ENCODE assay signal across 28 cellular contexts in the genomic region with DNA sequence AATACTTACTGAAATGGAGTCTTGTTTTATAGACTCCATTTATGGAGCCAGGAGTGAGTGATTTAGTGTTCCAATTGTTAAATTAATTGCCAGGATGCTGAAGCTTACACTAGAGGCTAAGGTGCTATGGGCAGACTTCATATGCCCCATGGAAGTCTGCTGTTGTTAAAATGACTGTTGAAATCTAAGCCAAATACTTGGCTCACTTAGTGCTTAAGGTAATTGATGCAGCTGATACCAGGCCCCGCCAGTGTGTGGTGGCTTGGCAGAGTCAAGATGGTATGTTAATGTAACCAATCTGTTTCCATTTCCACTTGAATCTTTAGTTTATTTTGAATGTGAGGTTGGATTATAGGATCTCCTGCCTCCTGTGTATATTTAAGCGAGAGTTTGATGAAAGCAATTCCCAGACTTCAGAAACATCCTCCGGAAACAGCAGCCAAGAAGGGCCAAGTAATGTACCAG.
DNase-seq lines count a peak whose midpoint lies in the region; ATAC-seq and TF ChIP-seq lines count a peak whose summit lies in the region.
"Had no signal": no experiment of that assay in that cellular context is flagged by ENCODE, and none has a peak within 500 bp of the region (broad histone marks: within the 10 kb centered on the region; RNA-seq: fewer than 3 reads in every experiment).

No MANE protein-coding gene starts in this region.

- H2AK9ac ChIP-seq in IMR-90 (replicated peaks; ENCODE audit: low read depth, low read length, poor library complexity), result no peak overlapping the region

- in situ Hi-C loops in IMR-90 (cut with MboI; ENCODE audit: low sequenced_read_pairs), result no loop called here

- no peaks in the 10 kb centered on the region for H3K27me3 Mint-ChIP-seq in T-helper 17 cell
- no peaks in the 10 kb centered on the region for H3K27me3 Mint-ChIP-seq in stimulated activated naive B cell treated with anti-CD40 and anti-IgM and Interleukin-4, amounts not matched to agents 10 μg/mL and 1 μg/mL and 100 μg/mL, for 72 hours
- H3K27me3 Mint-ChIP-seq: natural killer cell treated with Interleukin-12 subunit alpha and Interleukin-12 subunit beta and Interleukin-15 and Interleukin-18, amount 100 ng/mL, for 72 hours; stimulated activated naive CD8-positive, alpha-beta T cell treated with anti-CD3 and anti-CD28 coated beads, Interleukin-15, Interleukin-2, amounts not matched to agents 100 ng/mL and 50 ng/mL, for 24 hours had no signal

- no peak overlapping the region for H2BK120ac ChIP-seq in IMR-90 (ENCODE audit: low read depth, low read length)

- no peaks in the 10 kb centered on the region for H4K20me1 ChIP-seq in IMR-90 (ENCODE audit: insufficient read depth, low read length)
- H4K20me1 ChIP-seq in hepatocyte (ENCODE audit: insufficient read depth, poor library complexity, severe bottlenecking), result no peaks in the 10 kb centered on the region

- H3K4me1 ChIP-seq in IMR-90 (ENCODE audit: control insufficient read depth, insufficient read depth, low read length) (peaks cover 3% of the 10 kb centered on the region), hepatocyte (ENCODE audit: insufficient read depth) (peaks cover 7% of the 10 kb centered on the region)
- H3K4me1 ChIP-seq: tibial artery had no signal

- peak; percentile 60 for ATAC-seq in IMR-90 (ENCODE audit: low read depth)
- ATAC-seq in T-helper 17 cell, result no peak
- no peak for ATAC-seq in stimulated activated naive B cell treated with anti-CD40 and anti-IgM and Interleukin-4, amounts not matched to agents 10 μg/mL and 1 μg/mL and 100 μg/mL, for 72 hours (replicated peaks)
- ATAC-seq: natural killer cell treated with Interleukin-12 subunit alpha and Interleukin-12 subunit beta and Interleukin-15 and Interleukin-18, amount 100 ng/mL, for 72 hours; right cardiac atrium had no signal

- H2BK20ac ChIP-seq in IMR-90 (ENCODE audit: low read depth, low read length), result no peak overlapping the region

- H3K27me3 ChIP-seq in IMR-90 (ENCODE audit: control insufficient read depth, insufficient read depth, low read length), result no peaks in the 10 kb centered on the region
- H3K27me3 ChIP-seq in hepatocyte, result no peaks in the 10 kb centered on the region
- H3K27me3 ChIP-seq: dorsolateral prefrontal cortex, ovary, tibial artery had no signal

- no peak overlapping the region for H3K4ac ChIP-seq in IMR-90 (ENCODE audit: low read depth, low read length)

- peaks cover 33% of the 10 kb centered on the region for H3K36me3 Mint-ChIP-seq in T-helper 17 cell (ENCODE audit: low read depth)
- H3K36me3 Mint-ChIP-seq in stimulated activated naive B cell treated with anti-CD40 and anti-IgM and Interleukin-4, amounts not matched to agents 10 μg/mL and 1 μg/mL and 100 μg/mL, for 72 hours, result peaks cover 49 to 74% of the 10 kb centered on the region in 2 donors

- intact Hi-C loops in IMR-90 (cut with micrococcal nuclease), result no loop called here

- H4K91ac ChIP-seq in IMR-90 (ENCODE audit: insufficient read depth, low read depth, low read length), result no peak overlapping the region

- H3K9me3 Mint-ChIP-seq in stimulated activated naive B cell treated with anti-CD40 and anti-IgM and Interleukin-4, amounts not matched to agents 10 μg/mL and 1 μg/mL and 100 μg/mL, for 72 hours, result no peaks in the 10 kb centered on the region
- H3K9me3 Mint-ChIP-seq: CD8-positive, alpha-beta memory T cell; H9; natural killer cell treated with Interleukin-12 subunit alpha and Interleukin-12 subunit beta and Interleukin-15 and Interleukin-18, amount 100 ng/mL, for 72 hours; stimulated activated naive CD8-positive, alpha-beta T cell treated with anti-CD3 and anti-CD28 coated beads, Interleukin-15, Interleukin-2, amounts not matched to agents 100 ng/mL and 50 ng/mL, for 24 hours had no signal

- POLR2A ChIA-PET in IMR-90 (lab: Charles Lee; ENCODE audit: unreplicated experiment), result no interaction called here

- WGBS in IMR-90 (ENCODE audit: extremely low coverage in 2 of 2, insufficient read length in 1 of 2), 2 experiments, result no CpG with 5 or more reads among the region's 3 CpGs
- WGBS in hepatocyte (ENCODE audit: low lambda C conversion rate, missing lambda C conversion rate), result 56% methylated on average over 3 of the region's 3 CpGs

- H4K5ac ChIP-seq in IMR-90 (ENCODE audit: low read depth, low read length), result no peak overlapping the region

- DNase-seq in IMR-90 (peak; percentile 34), T-helper 17 cell (no peak), hepatocyte (ENCODE audit: low spot score) (peak; percentile 23), nucleus accumbens (lab: John Stamatoyannopoulos, UW) (no peak), DMS153 treated with DMSO at 0.1 percent for 48 hours (lab: John Stamatoyannopoulos, UW; ENCODE audit: unreplicated experiment) (no peak), CD1c-positive myeloid dendritic cell (ENCODE audit: extremely low spot score) (no peak)
- DNase-seq in stimulated activated naive B cell treated with anti-CD40 and anti-IgM and Interleukin-4, amounts not matched to agents 10 μg/mL and 1 μg/mL and 100 μg/mL, for 72 hours, result no peak
- DNase-seq: activated CD4-positive, alpha-beta T cell treated with anti-CD3 and anti-CD28 coated beads for 4 hours; activated naive CD4-positive, alpha-beta T cell treated with anti-CD3 and anti-CD28 coated beads, Interleukin-2, amount 50 U/mL, for 16 hours; activated T-cell treated with anti-CD3 and anti-CD28 coated beads, Interleukin-2, amount 50 U/mL, for 48 hours; caudate nucleus; CD8-positive, alpha-beta memory T cell; DMS79; dorsolateral prefrontal cortex; H9; head of caudate nucleus; Kasumi-1; midbrain; NCI-H1048; NCI-H187 treated with DMSO at 0.1 percent for 48 hours; NCI-H774; ovary; right cardiac atrium; tibial artery had no signal

- no peak overlapping the region for H2BK5ac ChIP-seq in IMR-90 (ENCODE audit: low read depth, low read length, poor library complexity, severe bottlenecking)

- no peak overlapping the region for H3K56ac ChIP-seq in IMR-90 (ENCODE audit: extremely low read depth, insufficient read depth, low read length)

- no peak overlapping the region for H2AFZ ChIP-seq in IMR-90 (replicated peaks; ENCODE audit: low read length, poor library complexity)
- H2AFZ ChIP-seq in hepatocyte, result no peak overlapping the region

- H3K18ac ChIP-seq in IMR-90 (ENCODE audit: low read depth, low read length), result no peak overlapping the region

- TF ChIP-seq RAD21 in IMR-90 (IDR thresholded peaks at IDR 0.05; ENCODE audit: low read length), result no peak

- no peaks in the 10 kb centered on the region for H3K79me2 ChIP-seq in hepatocyte

- no peaks in the 10 kb centered on the region for H3K9me3 ChIP-seq in IMR-90 (ENCODE audit: control insufficient read depth, insufficient read depth, low read length)
- no peaks in the 10 kb centered on the region for H3K9me3 ChIP-seq in T-helper 17 cell (ENCODE audit: control insufficient read depth, low read length, poor library complexity, severe bottlenecking)
- H3K9me3 ChIP-seq in hepatocyte (ENCODE audit: low read depth), result no peaks in the 10 kb centered on the region
- H3K9me3 ChIP-seq: ovary, tibial artery had no signal

- H3K4me3 ChIP-seq in IMR-90 (ENCODE audit: insufficient read depth, low read depth, low read length), result no peak overlapping the region
- H3K4me3 ChIP-seq in hepatocyte, result no peak overlapping the region
- H3K4me3 ChIP-seq: dorsolateral prefrontal cortex, ovary, tibial artery had no signal

- H2BK15ac ChIP-seq in IMR-90 (ENCODE audit: low read depth, low read length), result no peak overlapping the region

- no peak overlapping the region for H3K23ac ChIP-seq in IMR-90 (ENCODE audit: low read depth, low read length)

- H3K27ac ChIP-seq in IMR-90 (ENCODE audit: insufficient read depth, low read length) (no peak overlapping the region), hepatocyte (peak overlapping the region; percentile 67)
- H3K27ac ChIP-seq: dorsolateral prefrontal cortex, HL-60, ovary, RWPE1, tibial artery had no signal

- TF ChIP-seq POLR2A in IMR-90 (IDR thresholded peaks at IDR 0.05; ENCODE audit: low read depth, low read length), result no peak

- peaks cover 3% of the 10 kb centered on the region; the same call in 1 of the 2 replicates for H3K36me3 ChIP-seq in IMR-90 (ENCODE audit: control insufficient read depth, insufficient read depth, low read length)
- no peaks in the 10 kb centered on the region for H3K36me3 ChIP-seq in hepatocyte (replicated peaks; ENCODE audit: insufficient read depth, low read depth)
- H3K36me3 ChIP-seq: ovary had no signal

- dilution Hi-C loops in IMR-90 (cut with HindIII; ENCODE audit: low sequenced_read_pairs, unreplicated experiment), result no loop called here

- H3K9me2 ChIP-seq in hepatocyte (replicated peaks; ENCODE audit: insufficient read depth), result no peaks in the 10 kb centered on the region

- H3K4me3 Mint-ChIP-seq in T-helper 17 cell, result no peak overlapping the region
- H3K4me3 Mint-ChIP-seq in stimulated activated naive B cell treated with anti-CD40 and anti-IgM and Interleukin-4, amounts not matched to agents 10 μg/mL and 1 μg/mL and 100 μg/mL, for 72 hours, result no peak overlapping the region
- H3K4me3 Mint-ChIP-seq: CD8-positive, alpha-beta memory T cell; H9; natural killer cell treated with Interleukin-12 subunit alpha and Interleukin-12 subunit beta and Interleukin-15 and Interleukin-18, amount 100 ng/mL, for 72 hours; stimulated activated naive CD8-positive, alpha-beta T cell treated with anti-CD3 and anti-CD28 coated beads, Interleukin-15, Interleukin-2, amounts not matched to agents 100 ng/mL and 50 ng/mL, for 24 hours had no signal

- BruUV-seq in IMR-90 (replicated peaks; lab: Mats Ljungman, UMichigan), result no TSS peak

- H3K4me2 ChIP-seq in IMR-90 (ENCODE audit: low read depth, low read length) (no peak overlapping the region), hepatocyte (no peak overlapping the region)

- TF ChIP-seq CTCF in IMR-90 (conservative IDR thresholded peaks at IDR 0.05; ENCODE audit: low read depth, low read length), result no peak
- no peak for TF ChIP-seq CTCF in hepatocyte (IDR thresholded peaks at IDR 0.05; ENCODE audit: poor library complexity)

- CTCF ChIA-PET in IMR-90 (lab: Yijun Ruan, JAX), result interaction anchor here (1.2 to 3.3 kb wide), 2 partner anchors 21 to 31 kb away, joined by 3 to 11 read pairs; no protein-coding TSS in a partner anchor

- no peak overlapping the region for H2AK5ac ChIP-seq in IMR-90 (ENCODE audit: low read depth, low read length)

- peak overlapping the region; percentile 5 for H3K27ac Mint-ChIP-seq in T-helper 17 cell
- H3K27ac Mint-ChIP-seq in stimulated activated naive B cell treated with anti-CD40 and anti-IgM and Interleukin-4, amounts not matched to agents 10 μg/mL and 1 μg/mL and 100 μg/mL, for 72 hours, result peak overlapping the region; percentile 56
- H3K27ac Mint-ChIP-seq: H9 had no signal

- H3K9me1 ChIP-seq in IMR-90 (ENCODE audit: insufficient read depth, low read length), result peaks cover 8% of the 10 kb centered on the region; the same call in 1 of the 2 replicates

- no peaks in the 10 kb centered on the region for H3K79me1 ChIP-seq in IMR-90 (ENCODE audit: low read depth in 1 of 2, low read length in 2 of 2)

- peaks cover 16% of the 10 kb centered on the region for H3K4me1 Mint-ChIP-seq in T-helper 17 cell
- peaks cover 11 to 15% of the 10 kb centered on the region in 2 donors for H3K4me1 Mint-ChIP-seq in stimulated activated naive B cell treated with anti-CD40 and anti-IgM and Interleukin-4, amounts not matched to agents 10 μg/mL and 1 μg/mL and 100 μg/mL, for 72 hours
- H3K4me1 Mint-ChIP-seq: H9 had no signal

- H3K9ac ChIP-seq in IMR-90 (ENCODE audit: low read depth, low read length), result no peak overlapping the region

- H4K8ac ChIP-seq in IMR-90 (ENCODE audit: low read depth in 2 of 2, low read length in 2 of 2), result no peak overlapping the region

- H3K14ac ChIP-seq in IMR-90 (replicated peaks; ENCODE audit: low read depth, low read length), result no peak overlapping the region

Comparison
In these comparisons a context has a peak if more than half of its experiments do, and no peak if none do; other contexts are left out.
1. DNase-seq: peak in IMR-90 (single experiment) and hepatocyte (single experiment); none in T-helper 17 cell (0 of 3), stimulated activated naive B cell treated with anti-CD40 and anti-IgM and Interleukin-4, amounts not matched to agents 10 μg/mL and 1 μg/mL and 100 μg/mL, for 72 hours (single experiment), nucleus accumbens (0 of 56), DMS153 treated with DMSO at 0.1 percent for 48 hours (single experiment) and CD1c-positive myeloid dendritic cell (single experiment).